Comparison of ENCODE assay signal across 14 cellular contexts in the genomic region with DNA sequence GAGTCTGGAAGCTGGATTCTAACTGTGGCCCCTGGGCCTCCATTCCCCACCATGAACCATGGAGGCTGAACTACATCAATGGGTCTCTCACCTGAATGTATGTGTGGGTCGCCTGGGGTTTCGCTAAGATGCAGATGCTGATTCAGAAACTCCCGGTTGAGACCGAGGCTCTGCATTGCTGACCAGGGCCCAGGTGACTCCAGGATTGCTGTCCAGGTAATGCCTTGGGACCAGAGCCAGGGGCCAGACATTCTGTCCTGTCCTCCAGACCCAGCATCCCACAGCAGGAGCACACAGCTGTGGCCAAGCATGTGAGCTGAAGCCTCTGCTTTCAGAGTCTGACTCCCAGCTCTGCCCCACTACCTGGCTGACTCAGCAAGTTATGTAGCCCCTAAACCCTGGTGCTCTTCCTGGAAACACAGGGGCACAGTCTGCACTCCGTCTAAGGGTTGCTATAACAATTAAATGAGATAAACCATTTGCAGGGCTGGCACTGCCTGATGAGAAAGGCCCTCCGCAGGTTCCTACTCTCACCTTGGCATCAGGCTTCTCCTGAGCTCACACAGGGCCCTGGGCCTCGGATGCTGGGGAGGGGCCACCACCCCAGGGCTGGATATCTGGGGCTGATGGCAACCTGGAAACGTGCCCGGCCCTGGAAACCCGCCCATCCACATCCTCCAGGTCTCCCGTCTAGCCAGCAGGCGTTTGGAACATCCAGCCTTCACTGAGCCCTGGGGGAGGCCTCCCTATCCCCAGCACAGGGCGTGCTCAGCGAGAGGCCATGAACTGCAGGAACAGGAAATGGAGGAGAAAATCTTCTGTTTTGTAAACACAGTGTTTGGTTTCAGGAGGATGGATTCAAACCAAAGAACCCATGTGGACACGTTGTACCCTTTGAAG.
DNase-seq lines count a peak whose midpoint lies in the region; ATAC-seq and TF ChIP-seq lines count a peak whose summit lies in the region.
"Had no signal": no experiment of that assay in that cellular context is flagged by ENCODE, and none has a peak within 500 bp of the region (broad histone marks: within the 10 kb centered on the region; RNA-seq: fewer than 3 reads in every experiment).

No MANE protein-coding gene starts in this region.

- H3K27ac ChIP-seq in coronary artery, result no peak overlapping the region
- H3K27ac ChIP-seq: 22Rv1 had no signal

- TF ChIP-seq CTCF in coronary artery (IDR thresholded peaks at IDR 0.05) (no peak), omental fat pad (IDR thresholded peaks at IDR 0.05) (no peak)

- POLR2A ChIA-PET in HEK293T (lab: Yijun Ruan, JAX), result no interaction called here

- ATAC-seq in omental fat pad (ENCODE audit: low FRiP score), result peak; percentile 70
- ATAC-seq: activated naive CD8-positive, alpha-beta T cell treated with anti-CD3 and anti-CD28 coated beads, Interleukin-2, amount 50 U/mL, for 24 hours; T-helper 17 cell had no signal

- CTCF ChIA-PET in HEK293T (lab: Yijun Ruan, JAX), result interaction anchor here (1.2 kb wide), 1 partner anchor 283 kb away, joined by 3 read pairs; no protein-coding TSS in a partner anchor

- no peak overlapping the region for H3K4me3 ChIP-seq in coronary artery

- DNase-seq in DMS 273 (lab: John Stamatoyannopoulos, UW; ENCODE audit: unreplicated experiment) (peak; percentile 48), DMS 273 treated with DMSO at 0.1 percent for 48 hours (lab: John Stamatoyannopoulos, UW) (no peak), DMS153 (lab: John Stamatoyannopoulos, UW) (peak; percentile 84), coronary artery (ENCODE audit: low spot score) (peak; percentile 61), omental fat pad (ENCODE audit: low spot score) (no peak), HEK293T (ENCODE audit: extremely low spot score) (no peak), NAMALWA (ENCODE audit: low spot score) (no peak)
- DNase-seq in stimulated activated CD4-positive, alpha-beta T cell treated with anti-CD3 and anti-CD28 coated beads, Interleukin-4, amount 100 ng/mL, for 24 hours, result no peak
- DNase-seq: activated naive CD8-positive, alpha-beta T cell treated with anti-CD3 and anti-CD28 coated beads, Interleukin-2, amount 50 U/mL, for 24 hours; CD8-positive, alpha-beta memory T cell; IMR-90; NCI-H1930; T-helper 17 cell had no signal

TF ChIP-seq in HEK293T, 16 proteins besides CTCF, POLR2A, EP300 and RAD21:
- TF ChIP-seq SUZ12 (IDR thresholded peaks at IDR 0.05) (no peak), BHLHE40 (IDR thresholded peaks at IDR 0.05; ENCODE audit: borderline replicate concordance) (no peak), LEF1 (IDR thresholded peaks at IDR 0.05; ENCODE audit: borderline replicate concordance) (no peak), FOXM1 (IDR thresholded peaks at IDR 0.05; ENCODE audit: borderline replicate concordance) (no peak), CTBP1 (IDR thresholded peaks at IDR 0.05; ENCODE audit: borderline replicate concordance) (no peak), TARDBP (IDR thresholded peaks at IDR 0.05) (no peak), L3MBTL2 (conservative IDR thresholded peaks at IDR 0.05) (no peak), NFRKB (IDR thresholded peaks at IDR 0.05) (no peak), SP1 (IDR thresholded peaks at IDR 0.05) (no peak), ELF4 (IDR thresholded peaks at IDR 0.05) (no peak), HDGF (IDR thresholded peaks at IDR 0.05; ENCODE audit: borderline replicate concordance) (no peak), FOXK2 (IDR thresholded peaks at IDR 0.05) (no peak), ARNT (IDR thresholded peaks at IDR 0.05) (no peak), FOXA1 (IDR thresholded peaks at IDR 0.05) (no peak), ZNF384 (IDR thresholded peaks at IDR 0.05) (no peak)
- TF ChIP-seq, protein P1, sequence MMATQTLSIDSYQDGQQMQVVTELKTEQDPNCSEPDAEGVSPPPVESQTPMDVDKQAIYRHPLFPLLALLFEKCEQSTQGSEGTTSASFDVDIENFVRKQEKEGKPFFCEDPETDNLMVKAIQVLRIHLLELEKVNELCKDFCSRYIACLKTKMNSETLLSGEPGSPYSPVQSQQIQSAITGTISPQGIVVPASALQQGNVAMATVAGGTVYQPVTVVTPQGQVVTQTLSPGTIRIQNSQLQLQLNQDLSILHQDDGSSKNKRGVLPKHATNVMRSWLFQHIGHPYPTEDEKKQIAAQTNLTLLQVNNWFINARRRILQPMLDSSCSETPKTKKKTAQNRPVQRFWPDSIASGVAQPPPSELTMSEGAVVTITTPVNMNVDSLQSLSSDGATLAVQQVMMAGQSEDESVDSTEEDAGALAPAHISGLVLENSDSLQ (IDR thresholded peaks at IDR 0.05), result no peak

Comparison
In these comparisons a context has a peak if more than half of its experiments do, and no peak if none do; other contexts are left out.
1. DNase-seq: peak in DMS 273 (single experiment), DMS153 (single experiment) and coronary artery (single experiment); none in DMS 273 treated with DMSO at 0.1 percent for 48 hours (single experiment), omental fat pad (single experiment), stimulated activated CD4-positive, alpha-beta T cell treated with anti-CD3 and anti-CD28 coated beads, Interleukin-4, amount 100 ng/mL, for 24 hours (single experiment), HEK293T (single experiment) and NAMALWA (single experiment).